ENCODE assay signal across 1 cellular context in the genomic region with DNA sequence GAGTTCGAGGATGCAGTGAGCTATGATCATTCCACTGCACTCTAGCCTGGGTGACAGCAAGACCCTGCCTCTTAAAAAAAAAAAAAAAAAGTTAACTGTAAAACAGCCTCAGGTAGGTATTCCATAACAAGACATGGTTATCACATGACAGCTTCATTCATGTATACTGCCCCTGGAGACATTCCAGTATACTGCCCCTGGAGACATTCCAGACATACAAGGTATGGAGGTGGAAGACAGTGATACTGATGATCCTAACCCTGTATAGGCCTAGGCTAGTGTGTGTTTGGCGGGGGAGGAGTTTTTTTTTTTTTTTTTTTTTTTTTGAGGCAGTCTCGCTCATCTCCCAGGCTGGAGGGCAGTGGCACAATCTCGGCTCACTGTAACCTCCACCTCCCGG.
TF ChIP-seq lines count a peak whose summit lies in the region.

No MANE protein-coding gene starts in this region.

TF ChIP-seq in K562, 482 proteins besides CTCF, POLR2A, EP300 and RAD21 (continued from another document):
- TF ChIP-seq, protein P1, sequence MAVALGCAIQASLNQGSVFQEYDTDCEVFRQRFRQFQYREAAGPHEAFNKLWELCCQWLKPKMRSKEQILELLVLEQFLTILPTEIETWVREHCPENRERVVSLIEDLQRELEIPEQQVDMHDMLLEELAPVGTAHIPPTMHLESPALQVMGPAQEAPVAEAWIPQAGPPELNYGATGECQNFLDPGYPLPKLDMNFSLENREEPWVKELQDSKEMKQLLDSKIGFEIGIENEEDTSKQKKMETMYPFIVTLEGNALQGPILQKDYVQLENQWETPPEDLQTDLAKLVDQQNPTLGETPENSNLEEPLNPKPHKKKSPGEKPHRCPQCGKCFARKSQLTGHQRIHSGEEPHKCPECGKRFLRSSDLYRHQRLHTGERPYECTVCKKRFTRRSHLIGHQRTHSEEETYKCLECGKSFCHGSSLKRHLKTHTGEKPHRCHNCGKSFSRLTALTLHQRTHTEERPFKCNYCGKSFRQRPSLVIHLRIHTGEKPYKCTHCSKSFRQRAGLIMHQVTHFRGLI (CRISPR knock-in tag; IDR thresholded peaks at IDR 0.05): no peak
- TF ChIP-seq DDX20 (tag; IDR thresholded peaks at IDR 0.05; ENCODE audit: low read depth) (no peak), ZNF830 (CRISPR knock-in tag; IDR thresholded peaks at IDR 0.05) (no peak), ZZZ3 (IDR thresholded peaks at IDR 0.05) (no peak), ZNF644 (tag; IDR thresholded peaks at IDR 0.05; ENCODE audit: low read depth) (no peak)
